ENCODE assay signal across 24 cellular contexts in the genomic region with DNA sequence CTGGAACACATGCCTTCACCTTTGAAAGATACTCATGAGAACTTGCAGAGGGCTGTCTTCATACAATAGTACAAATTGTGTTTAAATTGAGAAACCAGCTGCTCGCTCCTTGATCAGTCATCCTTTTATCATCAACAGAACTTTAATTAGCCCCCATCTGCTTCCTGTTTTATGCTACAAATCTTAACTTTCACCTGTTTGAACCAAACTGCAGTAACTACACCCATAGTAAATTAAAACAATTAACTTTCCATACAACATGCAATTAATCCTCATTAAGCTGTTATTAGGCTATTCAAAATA.
DNase-seq lines count a peak whose midpoint lies in the region; ATAC-seq and TF ChIP-seq lines count a peak whose summit lies in the region.
"Had no signal": no experiment of that assay in that cellular context is flagged by ENCODE, and none has a peak within 500 bp of the region (broad histone marks: within the 10 kb centered on the region; RNA-seq: fewer than 3 reads in every experiment).

No MANE protein-coding gene starts in this region.

- peaks cover 2 to 8% (median 5%) of the 10 kb centered on the region in 5 donors for H3K9me3 Mint-ChIP-seq in CD8-positive, alpha-beta memory T cell
- H3K9me3 Mint-ChIP-seq in activated CD8-positive, alpha-beta T cell treated with anti-CD3 and anti-CD28 coated beads for 36 hours, result peaks cover 15% of the 10 kb centered on the region

- peak overlapping the region in 3 of 8 donors; percentile 30 to 68 (median 33) for H3K27ac Mint-ChIP-seq in CD8-positive, alpha-beta memory T cell
- peak overlapping the region; percentile 76 for H3K27ac Mint-ChIP-seq in activated CD8-positive, alpha-beta T cell treated with anti-CD3 and anti-CD28 coated beads for 36 hours

- H3K4me3 ChIP-seq in CD8-positive, alpha-beta memory T cell (ENCODE audit: low read length), result no peak overlapping the region
- H3K4me3 ChIP-seq in gastrocnemius medialis, result no peak overlapping the region
- no peak overlapping the region for H3K4me3 ChIP-seq in SJCRH30
- H3K4me3 ChIP-seq: body of pancreas, gastroesophageal sphincter, PC-9 had no signal

- no peaks in the 10 kb centered on the region for H3K27me3 ChIP-seq in CD8-positive, alpha-beta memory T cell (ENCODE audit: insufficient read depth, low read length, poor library complexity, severe bottlenecking)
- H3K27me3 ChIP-seq in gastrocnemius medialis, result no peaks in the 10 kb centered on the region
- H3K27me3 ChIP-seq in SJCRH30, result no peaks in the 10 kb centered on the region
- H3K27me3 ChIP-seq: body of pancreas, gastroesophageal sphincter had no signal

- in situ Hi-C loops in gastrocnemius medialis (cut with MboI; ENCODE audit: low sequenced_read_pairs in 4 of 4), result no loop called here

- peaks cover 0 to 2% of the 10 kb centered on the region in 2 donors for H3K27me3 Mint-ChIP-seq in CD8-positive, alpha-beta memory T cell
- no peaks in the 10 kb centered on the region for H3K27me3 Mint-ChIP-seq in activated CD8-positive, alpha-beta T cell treated with anti-CD3 and anti-CD28 coated beads for 36 hours

- POLR2A ChIA-PET in CD8-positive, alpha-beta memory T cell (lab: Charles Lee), result no interaction called here
- POLR2A ChIA-PET in activated CD8-positive, alpha-beta T cell treated with anti-CD3 and anti-CD28 coated beads for 36 hours (lab: Charles Lee), result interaction anchor here (0.6 to 1.7 kb wide), 6 partner anchors 9 to 674 kb away, joined by 3 to 6 read pairs (median 3); no protein-coding TSS in a partner anchor

- no peak overlapping the region for H3K27ac ChIP-seq in CD8-positive, alpha-beta memory T cell (ENCODE audit: low read depth, low read length)
- H3K27ac ChIP-seq in gastrocnemius medialis (peak overlapping the region in 3 of 4 donors; percentile 2 to 41 (median 14)), SJCRH30 (no peak overlapping the region)
- H3K27ac ChIP-seq: gastroesophageal sphincter, PC-9 had no signal

- peaks cover 9 to 11% (median 11%) of the 10 kb centered on the region in 3 donors for H3K36me3 Mint-ChIP-seq in CD8-positive, alpha-beta memory T cell
- peaks cover 26% of the 10 kb centered on the region for H3K36me3 Mint-ChIP-seq in activated CD8-positive, alpha-beta T cell treated with anti-CD3 and anti-CD28 coated beads for 36 hours (ENCODE audit: low read depth)

- peak overlapping the region in 4 of 7 donors; percentile 5 to 54 (median 22) for H3K4me3 Mint-ChIP-seq in CD8-positive, alpha-beta memory T cell
- no peak overlapping the region for H3K4me3 Mint-ChIP-seq in activated CD8-positive, alpha-beta T cell treated with anti-CD3 and anti-CD28 coated beads for 36 hours

- no peak for TF ChIP-seq POLR2A in gastrocnemius medialis (IDR thresholded peaks at IDR 0.05)

- peaks cover 3% of the 10 kb centered on the region for H3K9me3 ChIP-seq in CD8-positive, alpha-beta memory T cell (ENCODE audit: low read length)
- no peaks in the 10 kb centered on the region for H3K9me3 ChIP-seq in gastrocnemius medialis
- peaks cover 17% of the 10 kb centered on the region for H3K9me3 ChIP-seq in SJCRH30 (replicated peaks)
- H3K9me3 ChIP-seq: body of pancreas had no signal

- TF ChIP-seq CTCF in activated CD8-positive, alpha-beta T cell treated with anti-CD3 and anti-CD28 coated beads for 36 hours (IDR thresholded peaks at IDR 0.05), result no peak
- TF ChIP-seq CTCF in gastrocnemius medialis (IDR thresholded peaks at IDR 0.05 in 4 of 5, conservative IDR thresholded peaks at IDR 0.05 in 1 of 5), result no peak

- H3K36me3 ChIP-seq in CD8-positive, alpha-beta memory T cell (ENCODE audit: insufficient read depth, low read length), result no peaks in the 10 kb centered on the region
- H3K36me3 ChIP-seq in gastrocnemius medialis, result no peaks in the 10 kb centered on the region
- H3K36me3 ChIP-seq in SJCRH30, result peaks cover 51% of the 10 kb centered on the region
- H3K36me3 ChIP-seq: gastroesophageal sphincter had no signal

- intact Hi-C loops in activated CD8-positive, alpha-beta T cell treated with anti-CD3 and anti-CD28 coated beads for 36 hours (cut with micrococcal nuclease), result no loop called here
- intact Hi-C loops in gastrocnemius medialis (cut with DNase I; ENCODE audit: low total_unique reads), result no loop called here

- no peak for ATAC-seq in activated CD8-positive, alpha-beta T cell treated with anti-CD3 and anti-CD28 coated beads for 36 hours
- ATAC-seq in gastrocnemius medialis (no peak), GM21423 (IDR thresholded peaks at IDR 0.05; ENCODE audit: unreplicated experiment) (no peak)
- ATAC-seq: body of pancreas, esophagus mucosa, gastroesophageal sphincter had no signal

- peaks cover 78 to 95% (median 94%) of the 10 kb centered on the region in 3 donors for H3K4me1 Mint-ChIP-seq in CD8-positive, alpha-beta memory T cell
- peaks cover 94% of the 10 kb centered on the region for H3K4me1 Mint-ChIP-seq in activated CD8-positive, alpha-beta T cell treated with anti-CD3 and anti-CD28 coated beads for 36 hours (ENCODE audit: low read depth)

- DNase-seq in NCI-H2171 treated with DMSO at 0.1 percent for 48 hours (lab: John Stamatoyannopoulos, UW) (peak; percentile 6), NCI-H2171 (lab: John Stamatoyannopoulos, UW) (no peak), gastrocnemius medialis (no peak), NCI-H2196 treated with DMSO at 0.1 percent for 48 hours (lab: John Stamatoyannopoulos, UW; ENCODE audit: unreplicated experiment) (no peak), SJCRH30 (no peak)
- no peak for DNase-seq in CD8-positive, alpha-beta memory T cell
- DNase-seq in activated CD8-positive, alpha-beta T cell treated with anti-CD3 and anti-CD28 coated beads for 36 hours, result no peak
- DNase-seq: 8988T; activated CD4-positive, alpha-beta T cell treated with anti-CD3 and anti-CD28 coated beads for 48 hours; AML-193; effector CD8-positive, alpha-beta T cell; GDM1; KBM-7; kidney; NCI-H1694 treated with DMSO at 0.1 percent for 48 hours; NCI-H226; PC-9; SHP77 treated with DMSO at 0.1 percent for 48 hours; stimulated activated naive CD4-positive, alpha-beta T cell treated with Interleukin-2 at 50 U/mL for 16 hours; T-helper 1 cell had no signal

- CTCF ChIA-PET in CD8-positive, alpha-beta memory T cell (lab: Charles Lee), result interaction anchor here (1.0 to 1.6 kb wide), 4 partner anchors 14 to 513 kb away, joined by 3 to 4 read pairs (median 3); no protein-coding TSS in a partner anchor
- CTCF ChIA-PET in activated CD8-positive, alpha-beta T cell treated with anti-CD3 and anti-CD28 coated beads for 36 hours (lab: Charles Lee), result interaction anchor here (1.3 to 2.0 kb wide), 2 partner anchors 8 to 10 kb away, joined by 3 to 7 read pairs; no protein-coding TSS in a partner anchor

- peaks cover 74% of the 10 kb centered on the region for H3K4me1 ChIP-seq in CD8-positive, alpha-beta memory T cell (ENCODE audit: insufficient read depth, low read length)
- H3K4me1 ChIP-seq in gastrocnemius medialis, result peaks cover 68 to 85% of the 10 kb centered on the region in 2 donors
- H3K4me1 ChIP-seq in SJCRH30, result peaks cover 28% of the 10 kb centered on the region

Comparison
In these comparisons a context has a peak if more than half of its experiments do, and no peak if none do; other contexts are left out.
1. H3K27ac ChIP-seq: peak in gastrocnemius medialis (3 of 4); none in CD8-positive, alpha-beta memory T cell (single experiment) and SJCRH30 (single experiment).